21 cellular contexts compared by ENCODE assay signal in the genomic region with DNA sequence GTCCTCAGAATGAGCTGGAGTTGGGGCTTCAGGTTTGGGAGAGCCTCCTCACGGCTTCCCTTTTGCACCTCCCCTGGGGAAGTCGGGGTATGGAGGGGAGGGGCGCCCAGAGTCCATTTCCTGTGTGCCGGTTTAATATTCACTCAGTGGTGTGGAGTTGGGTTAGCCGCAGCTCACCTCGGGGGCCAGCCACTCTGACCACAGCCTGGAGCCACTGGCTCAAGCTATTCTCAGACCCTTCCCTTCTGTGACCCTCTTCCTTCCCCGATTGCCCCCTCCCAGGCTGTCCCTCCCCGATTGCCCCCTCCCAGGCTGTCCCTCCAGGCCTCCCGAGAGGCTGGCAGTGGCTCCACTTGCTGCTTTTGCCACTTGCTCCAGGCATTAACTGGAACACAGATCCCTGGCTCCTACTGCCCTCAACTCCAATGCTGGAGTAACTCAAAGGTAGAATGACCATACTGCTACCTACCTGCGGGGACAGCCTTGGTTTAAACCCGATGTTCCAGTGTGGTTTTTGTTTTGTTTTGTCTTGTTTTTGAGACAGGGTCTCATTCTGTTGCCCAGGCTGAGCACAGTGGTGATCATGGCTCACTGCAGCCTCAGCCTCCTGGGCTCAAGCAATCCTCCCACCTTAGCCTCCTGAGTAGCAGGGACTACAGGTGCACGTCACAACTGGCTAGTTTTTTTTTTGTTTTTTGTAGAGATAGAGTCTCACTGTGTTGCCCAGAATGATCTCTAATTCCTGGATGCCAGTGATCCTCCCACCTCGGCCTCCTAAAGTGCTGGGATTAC. TPM values are rescaled to one million over a fixed set of nuclear protein-coding genes. Genes with fewer than 3 reads are reported as not detected.
A peak's percentile ranks its signal among the peaks of the same experiment; 100 is the strongest.
DNase-seq lines count a peak whose midpoint lies in the region; ATAC-seq and TF ChIP-seq lines count a peak whose summit lies in the region.
"Had no signal": no experiment of that assay in that cellular context is flagged by ENCODE, and none has a peak within 500 bp of the region (broad histone marks: within the 10 kb centered on the region; RNA-seq: fewer than 3 reads in every experiment).

No MANE protein-coding gene starts in this region.

- peaks cover 4% of the 10 kb centered on the region for H3K36me3 Mint-ChIP-seq in endodermal cell (ENCODE audit: low read depth)
- H3K36me3 Mint-ChIP-seq: activated CD4-positive, alpha-beta memory T cell treated with anti-CD3 and anti-CD28 coated beads for 36 hours; natural killer cell had no signal

- H3K9me3 ChIP-seq in BLaER1 treated with 17β-estradiol and CSF1 and Interleukin-3, amounts not matched to agents 10 nM and 100 nM (replicated peaks in 1 of 11): peaks cover 10 to 14% (median 12%) of the 10 kb centered on the region in 11 experiments; a peak in 21 of 22 replicates
- H3K9me3 ChIP-seq in endodermal cell (ENCODE audit: control insufficient read depth, low read length) (peaks cover 5% of the 10 kb centered on the region), suprapubic skin (no peaks in the 10 kb centered on the region)
- H3K9me3 ChIP-seq: SJCRH30 had no signal

- DNase-seq in endodermal cell: no peak
- DNase-seq in suprapubic skin (ENCODE audit: low spot score in 2 of 2): no peak
- DNase-seq in AG20443 (ENCODE audit: low spot score): no peak
- DNase-seq: activated CD4-positive, alpha-beta memory T cell treated with anti-CD3 and anti-CD28 coated beads for 36 hours; activated naive CD4-positive, alpha-beta T cell treated with Interleukin-2 at 50 U/mL for 16 hours; activated T-cell treated with anti-CD3 and anti-CD28 coated beads, Interleukin-2, amount 50 U/mL, for 24 hours; C1 segment of cervical spinal cord; caudate nucleus; DMS 273 treated with DMSO at 0.1 percent for 48 hours; hypothalamus; kidney glomerular epithelial cell; natural killer cell; NCI-H82; SJCRH30 had no signal

- H3K27ac ChIP-seq in BLaER1 treated with 17β-estradiol and CSF1 and Interleukin-3, amounts not matched to agents 10 nM and 100 nM: no peak overlapping the region
- H3K27ac ChIP-seq in endodermal cell (ENCODE audit: low read depth, low read length) (no peak overlapping the region), suprapubic skin (no peak overlapping the region)
- H3K27ac ChIP-seq: SJCRH30 had no signal

- H3K4me1 ChIP-seq in BLaER1 treated with 17β-estradiol and CSF1 and Interleukin-3, amounts not matched to agents 10 nM and 100 nM: peaks cover 14 to 59% (median 50%) of the 10 kb centered on the region in 10 experiments; a peak in 19 of 20 replicates
- H3K4me1 ChIP-seq in endodermal cell (ENCODE audit: control insufficient read depth, insufficient read depth, low read length): no peaks in the 10 kb centered on the region
- H3K4me1 ChIP-seq in suprapubic skin: no peaks in the 10 kb centered on the region

- H4K20me1 ChIP-seq in BLaER1 treated with 17β-estradiol and CSF1 and Interleukin-3, amounts not matched to agents 10 nM and 100 nM: peaks cover 0 to 26% (median 4%) of the 10 kb centered on the region in 11 experiments; a peak in 13 of 22 replicates

- peak overlapping the region; percentile 30 to 75 (median 57) for H3K4me2 ChIP-seq in BLaER1 treated with 17β-estradiol and CSF1 and Interleukin-3, amounts not matched to agents 10 nM and 100 nM

- TF ChIP-seq POLR2A in suprapubic skin (IDR thresholded peaks at IDR 0.05): no peak

- H3K36me3 ChIP-seq in BLaER1 treated with 17β-estradiol and CSF1 and Interleukin-3, amounts not matched to agents 10 nM and 100 nM: no peaks in the 10 kb centered on the region
- H3K36me3 ChIP-seq in endodermal cell (ENCODE audit: control insufficient read depth, insufficient read depth, low read length): no peaks in the 10 kb centered on the region
- H3K36me3 ChIP-seq in suprapubic skin: peaks cover 5% of the 10 kb centered on the region
- H3K36me3 ChIP-seq: SJCRH30 had no signal

- 85 to 95% methylated on average over 4 to 13 of the region's 13 CpGs for WGBS in endodermal cell (ENCODE audit: insufficient coverage in 1 of 2, insufficient read length in 1 of 2), 2 experiments
- WGBS in suprapubic skin: 91% methylated on average over 12 of the region's 13 CpGs

- H3K9me3 Mint-ChIP-seq in endodermal cell: no peaks in the 10 kb centered on the region
- H3K9me3 Mint-ChIP-seq: activated T-cell treated with anti-CD3 and anti-CD28 coated beads, Interleukin-2, amount 50 U/mL, for 24 hours; memory B cell; natural killer cell; T-helper 1 cell treated with Interleukin-12 subunit alpha and Interleukin-12 subunit beta and Interleukin-4 antibody, amounts not matched to agents 30 μg/mL and 1 μg/mL, for 36 hours had no signal

- H3K9ac ChIP-seq in BLaER1 treated with 17β-estradiol and CSF1 and Interleukin-3, amounts not matched to agents 10 nM and 100 nM: no peak overlapping the region
- no peak overlapping the region for H3K9ac ChIP-seq in endodermal cell (ENCODE audit: extremely low read depth, low read length, poor library complexity, severe bottlenecking)

- ATAC-seq in GM19463 (IDR thresholded peaks at IDR 0.05; ENCODE audit: unreplicated experiment) (peak; percentile 69), HG03097 (IDR thresholded peaks at IDR 0.05; ENCODE audit: low FRiP score, unreplicated experiment) (peak; percentile 79), GM21723 (IDR thresholded peaks at IDR 0.05; ENCODE audit: unreplicated experiment) (no peak), HG03159 (IDR thresholded peaks at IDR 0.05; ENCODE audit: unreplicated experiment) (no peak)

- H3K4me3 Mint-ChIP-seq in endodermal cell: no peak overlapping the region
- H3K4me3 Mint-ChIP-seq: activated CD4-positive, alpha-beta memory T cell treated with anti-CD3 and anti-CD28 coated beads for 36 hours; activated T-cell treated with anti-CD3 and anti-CD28 coated beads, Interleukin-2, amount 50 U/mL, for 24 hours; memory B cell; natural killer cell; T-helper 1 cell treated with Interleukin-12 subunit alpha and Interleukin-12 subunit beta and Interleukin-4 antibody, amounts not matched to agents 30 μg/mL and 1 μg/mL, for 36 hours had no signal

- H3K4me1 Mint-ChIP-seq in endodermal cell: no peaks in the 10 kb centered on the region

- H3K27ac Mint-ChIP-seq in endodermal cell: no peak overlapping the region
- H3K27ac Mint-ChIP-seq: activated CD4-positive, alpha-beta memory T cell treated with anti-CD3 and anti-CD28 coated beads for 36 hours; activated T-cell treated with anti-CD3 and anti-CD28 coated beads, Interleukin-2, amount 50 U/mL, for 24 hours; memory B cell; T-helper 1 cell treated with Interleukin-12 subunit alpha and Interleukin-12 subunit beta and Interleukin-4 antibody, amounts not matched to agents 30 μg/mL and 1 μg/mL, for 36 hours had no signal

- peak; percentile 38 for TF ChIP-seq CTCF in endodermal cell (conservative IDR thresholded peaks at IDR 0.05)
- no peak for TF ChIP-seq CTCF in suprapubic skin (IDR thresholded peaks at IDR 0.05)

- H3K27me3 Mint-ChIP-seq in endodermal cell (ENCODE audit: insufficient read depth): no peaks in the 10 kb centered on the region
- H3K27me3 Mint-ChIP-seq: activated CD4-positive, alpha-beta memory T cell treated with anti-CD3 and anti-CD28 coated beads for 36 hours; activated T-cell treated with anti-CD3 and anti-CD28 coated beads, Interleukin-2, amount 50 U/mL, for 24 hours; memory B cell had no signal

- no peaks in the 10 kb centered on the region for H3K27me3 ChIP-seq in BLaER1 treated with 17β-estradiol and CSF1 and Interleukin-3, amounts not matched to agents 10 nM and 100 nM
- H3K27me3 ChIP-seq in endodermal cell (ENCODE audit: control insufficient read depth, insufficient read depth, low read length, poor library complexity, severe bottlenecking): no peaks in the 10 kb centered on the region
- no peaks in the 10 kb centered on the region for H3K27me3 ChIP-seq in suprapubic skin
- H3K27me3 ChIP-seq: SJCRH30 had no signal

- no peak for TF ChIP-seq EP300 in suprapubic skin (IDR thresholded peaks at IDR 0.05)

- H3K4me3 ChIP-seq in BLaER1 treated with 17β-estradiol and CSF1 and Interleukin-3, amounts not matched to agents 10 nM and 100 nM: no peak overlapping the region
- H3K4me3 ChIP-seq in endodermal cell (ENCODE audit: low read length) (no peak overlapping the region), suprapubic skin (no peak overlapping the region)
- H3K4me3 ChIP-seq: SJCRH30 had no signal

RNA-seq across cellular contexts. Expression of a gene that starts 29.3 kb away (rescaled TPM):
- total RNA-seq in endodermal cell (10 to 100 TPM; 36.8 to 37.7 TPM), suprapubic skin (10 to 100 TPM; 25.1 to 34.9 (median 29.2) TPM)
- polyA plus RNA-seq in endodermal cell (2013, experiment 1 of 2): 29.1 TPM
- 28.5 TPM for polyA plus RNA-seq in endodermal cell (2013, experiment 2 of 2)

RNA-seq across cellular contexts. Expression of a gene that starts 29.4 kb away (rescaled TPM):
- total RNA-seq in endodermal cell: 10 to 100 TPM; 40.1 to 40.8 TPM
- polyA plus RNA-seq in endodermal cell (2013, experiment 1 of 2): 28.2 TPM
- 33.3 TPM for polyA plus RNA-seq in endodermal cell (2013, experiment 2 of 2)
- 10 to 100 TPM in 1 of 4 donors, 1 to 10 TPM in 3; 7.6 to 11.1 (median 8.6) TPM for total RNA-seq in suprapubic skin

Comparison
In these comparisons a context has a peak if more than half of its experiments do, and no peak if none do; other contexts are left out.
1. ATAC-seq: peak in GM19463 (single experiment) and HG03097 (single experiment); none in GM21723 (single experiment) and HG03159 (single experiment).